Comparison of ENCODE assay signal across 9 cellular contexts in the genomic region with DNA sequence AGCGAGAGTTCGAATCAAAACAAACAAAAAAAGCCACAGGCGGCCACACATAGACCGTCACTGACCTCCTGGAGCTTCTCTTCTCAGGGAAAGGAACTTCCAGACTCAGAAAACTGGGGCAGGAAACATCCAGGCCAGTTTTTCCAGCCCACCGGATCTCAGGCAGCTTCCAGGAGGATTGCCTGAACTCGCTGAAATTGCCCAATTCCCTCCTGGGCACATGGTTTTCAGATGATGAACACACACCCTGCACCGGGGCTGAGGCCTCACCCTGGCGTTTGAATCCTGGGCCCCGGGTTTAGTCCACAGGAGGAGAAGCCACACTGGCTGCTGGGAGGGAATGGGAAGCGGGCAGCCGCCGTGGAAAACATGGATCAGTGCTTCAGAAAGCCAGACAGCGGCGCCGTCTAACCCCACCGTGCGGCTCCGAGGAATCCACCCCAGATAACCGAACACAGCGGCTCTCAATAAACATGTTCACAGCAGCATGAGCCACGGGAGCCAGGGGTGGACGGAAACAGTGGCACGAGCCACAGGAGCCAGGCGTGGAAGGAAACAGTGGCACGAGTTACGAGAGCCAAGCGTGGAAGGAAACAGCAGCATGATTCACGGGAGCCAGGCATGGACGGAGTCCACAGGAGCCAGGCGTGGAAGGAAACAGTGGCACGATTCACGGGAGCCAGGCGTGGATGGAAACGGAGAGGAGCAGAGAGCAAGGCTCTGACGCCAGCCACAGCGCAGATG. TPM values are rescaled to one million over a fixed set of nuclear protein-coding genes. Genes with fewer than 3 reads are reported as not detected.
DNase-seq lines count a peak whose midpoint lies in the region; ATAC-seq and TF ChIP-seq lines count a peak whose summit lies in the region.
"Had no signal": no experiment of that assay in that cellular context is flagged by ENCODE, and none has a peak within 500 bp of the region (broad histone marks: within the 10 kb centered on the region; RNA-seq: fewer than 3 reads in every experiment).

No MANE protein-coding gene starts in this region.

- TF ChIP-seq CTCF in breast epithelium (IDR thresholded peaks at IDR 0.05) = no peak
- TF ChIP-seq CTCF in tibial nerve (IDR thresholded peaks at IDR 0.05) = no peak

- TF ChIP-seq EP300 in Ishikawa (IDR thresholded peaks at IDR 0.05; ENCODE audit: borderline replicate concordance) (no peak), tibial nerve (IDR thresholded peaks at IDR 0.05) (peak in 1 of 2 donors; percentile 82)

- peak overlapping the region; percentile 65 to 82 for H3K27ac ChIP-seq in breast epithelium
- peak overlapping the region; percentile 23 to 82 (median 40) for H3K27ac ChIP-seq in tibial nerve
- H3K27ac ChIP-seq: ovary had no signal

- WGBS in tibial nerve, 2 donors = 38 to 63% methylated on average over 26 to 36 of the region's 36 CpGs

- ATAC-seq in GM18867 (IDR thresholded peaks at IDR 0.05; ENCODE audit: unreplicated experiment) (no peak), HG03565 (IDR thresholded peaks at IDR 0.05; ENCODE audit: unreplicated experiment) (no peak)
- ATAC-seq: activated T-cell treated with anti-CD3 and anti-CD28 coated beads, Interleukin-2, amount 50 U/mL, for 4 hours had no signal

- TF ChIP-seq RAD21 in Ishikawa (IDR thresholded peaks at IDR 0.05; ENCODE audit: low read depth) = no peak

- DNase-seq in breast epithelium (ENCODE audit: low spot score in 2 of 2) (peak in 1 of 2 donors; percentile 74), kidney tubule cell (ENCODE audit: low spot score) (peak; percentile 91), tibial nerve (ENCODE audit: low spot score in 2 of 2) (peak; percentile 68 to 70), DMS79 treated with DMSO at 0.1 percent for 48 hours (lab: John Stamatoyannopoulos, UW) (no peak)
- DNase-seq: activated T-cell treated with anti-CD3 and anti-CD28 coated beads, Interleukin-2, amount 50 U/mL, for 4 hours had no signal

- H3K27me3 ChIP-seq in breast epithelium (no peaks in the 10 kb centered on the region), tibial nerve (no peaks in the 10 kb centered on the region)
- H3K27me3 ChIP-seq: ovary had no signal

- intact Hi-C loops in breast epithelium (cut with DNase I; ENCODE audit: low total_unique reads) = loop anchor here (10.0 kb wide), 1 partner anchor 216 kb away; no protein-coding TSS in a partner anchor

- TF ChIP-seq POLR2A in breast epithelium (IDR thresholded peaks at IDR 0.05) = no peak
- no peak for TF ChIP-seq POLR2A in tibial nerve (IDR thresholded peaks at IDR 0.05)

- H3K4me1 ChIP-seq in breast epithelium = peaks cover 3 to 6% of the 10 kb centered on the region in 2 donors
- H3K4me1 ChIP-seq in tibial nerve = peaks cover 0 to 35% (median 4%) of the 10 kb centered on the region in 4 donors

- H3K36me3 ChIP-seq in breast epithelium = no peaks in the 10 kb centered on the region
- no peaks in the 10 kb centered on the region for H3K36me3 ChIP-seq in tibial nerve
- H3K36me3 ChIP-seq: ovary had no signal

- H3K9me3 ChIP-seq in breast epithelium (no peaks in the 10 kb centered on the region), tibial nerve (no peaks in the 10 kb centered on the region)
- H3K9me3 ChIP-seq: ovary had no signal

- H3K4me3 ChIP-seq in breast epithelium = peak overlapping the region in 2 of 3 donors; percentile 33 to 53
- H3K4me3 ChIP-seq in tibial nerve = peak overlapping the region in 1 of 4 donors; percentile 17
- H3K4me3 ChIP-seq: ovary had no signal

TF ChIP-seq in Ishikawa, 13 proteins besides CTCF, POLR2A, EP300 and RAD21:
- no peak for TF ChIP-seq REST (IDR thresholded peaks at IDR 0.05; ENCODE audit: low read depth)
- no peak for TF ChIP-seq YY1 (IDR thresholded peaks at IDR 0.05; ENCODE audit: low read depth)
- no peak for TF ChIP-seq EGR1 (IDR thresholded peaks at IDR 0.05)
- no peak for TF ChIP-seq NFIC (IDR thresholded peaks at IDR 0.05)
- TF ChIP-seq, protein P1, sequence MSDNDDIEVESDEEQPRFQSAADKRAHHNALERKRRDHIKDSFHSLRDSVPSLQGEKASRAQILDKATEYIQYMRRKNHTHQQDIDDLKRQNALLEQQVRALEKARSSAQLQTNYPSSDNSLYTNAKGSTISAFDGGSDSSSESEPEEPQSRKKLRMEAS (IDR thresholded peaks at IDR 0.05) = peak; percentile 95
- peak; percentile 7; the same call in 1 of the 2 replicates for TF ChIP-seq TEAD4 (IDR thresholded peaks at IDR 0.05)
- TF ChIP-seq, protein P2, sequence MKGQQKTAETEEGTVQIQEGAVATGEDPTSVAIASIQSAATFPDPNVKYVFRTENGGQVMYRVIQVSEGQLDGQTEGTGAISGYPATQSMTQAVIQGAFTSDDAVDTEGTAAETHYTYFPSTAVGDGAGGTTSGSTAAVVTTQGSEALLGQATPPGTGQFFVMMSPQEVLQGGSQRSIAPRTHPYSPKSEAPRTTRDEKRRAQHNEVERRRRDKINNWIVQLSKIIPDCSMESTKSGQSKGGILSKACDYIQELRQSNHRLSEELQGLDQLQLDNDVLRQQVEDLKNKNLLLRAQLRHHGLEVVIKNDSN (IDR thresholded peaks at IDR 0.05) = 0 out of 2 replicates have a peak, but pooled peaks have one; percentile 28
- TF ChIP-seq CEBPB (IDR thresholded peaks at IDR 0.05) = peak; percentile 94
- TF ChIP-seq FOXM1 (IDR thresholded peaks at IDR 0.05; ENCODE audit: borderline replicate concordance, low read depth) = no peak
- no peak for TF ChIP-seq CREB1 (IDR thresholded peaks at IDR 0.05; ENCODE audit: low read depth)
- no peak for TF ChIP-seq TAF1 (IDR thresholded peaks at IDR 0.05; ENCODE audit: low read depth)
- TF ChIP-seq TCF12 (IDR thresholded peaks at IDR 0.05; ENCODE audit: low read depth) = no peak
- TF ChIP-seq ZBTB7A (IDR thresholded peaks at IDR 0.05; ENCODE audit: low read depth) = no peak
TF ChIP-seq in Ishikawa: peak in this region for 4.

RNA-seq across cellular contexts. Expression of gene PTBP1, which starts 18.2 kb away (rescaled TPM):
- total RNA-seq in breast epithelium = 100 to 1,000 TPM in 2 of 3 donors, 10 to 100 TPM in 1; 92.0 to 147 (median 131) TPM
- 100 to 1,000 TPM; 118 to 205 (median 141) TPM for total RNA-seq in tibial nerve

RNA-seq across cellular contexts. Expression of gene MISP, which starts 28.2 kb away (rescaled TPM):
- total RNA-seq in breast epithelium = 1 to 10 TPM in 2 of 3 donors, under 1 TPM in 1; 0.16 to 3.6 (median 2.5) TPM
- total RNA-seq in tibial nerve = under 1 TPM in 2 of 4 donors, not detected in 2; 0.20 to 0.30 TPM

RNA-seq across cellular contexts. Expression of gene PLPPR3, which starts 42.7 kb away (rescaled TPM):
- total RNA-seq in breast epithelium = 1 to 10 TPM in 2 of 3 donors, not detected in 1; 6.9 to 9.1 TPM
- total RNA-seq in tibial nerve = not detected

RNA-seq across cellular contexts. Expression of gene AZU1, which starts 48.6 kb away (rescaled TPM):
- total RNA-seq in breast epithelium (under 1 TPM in 1 of 3 donors, not detected in 2; 0.29 TPM), tibial nerve (under 1 TPM in 1 of 4 donors, not detected in 3; 0.42 TPM)
- total RNA-seq: activated T-cell treated with anti-CD3 and anti-CD28 coated beads, Interleukin-2, amount 50 U/mL, for 4 hours had no signal
